Comparison of ENCODE assay signal across 8 cellular contexts in the genomic region with DNA sequence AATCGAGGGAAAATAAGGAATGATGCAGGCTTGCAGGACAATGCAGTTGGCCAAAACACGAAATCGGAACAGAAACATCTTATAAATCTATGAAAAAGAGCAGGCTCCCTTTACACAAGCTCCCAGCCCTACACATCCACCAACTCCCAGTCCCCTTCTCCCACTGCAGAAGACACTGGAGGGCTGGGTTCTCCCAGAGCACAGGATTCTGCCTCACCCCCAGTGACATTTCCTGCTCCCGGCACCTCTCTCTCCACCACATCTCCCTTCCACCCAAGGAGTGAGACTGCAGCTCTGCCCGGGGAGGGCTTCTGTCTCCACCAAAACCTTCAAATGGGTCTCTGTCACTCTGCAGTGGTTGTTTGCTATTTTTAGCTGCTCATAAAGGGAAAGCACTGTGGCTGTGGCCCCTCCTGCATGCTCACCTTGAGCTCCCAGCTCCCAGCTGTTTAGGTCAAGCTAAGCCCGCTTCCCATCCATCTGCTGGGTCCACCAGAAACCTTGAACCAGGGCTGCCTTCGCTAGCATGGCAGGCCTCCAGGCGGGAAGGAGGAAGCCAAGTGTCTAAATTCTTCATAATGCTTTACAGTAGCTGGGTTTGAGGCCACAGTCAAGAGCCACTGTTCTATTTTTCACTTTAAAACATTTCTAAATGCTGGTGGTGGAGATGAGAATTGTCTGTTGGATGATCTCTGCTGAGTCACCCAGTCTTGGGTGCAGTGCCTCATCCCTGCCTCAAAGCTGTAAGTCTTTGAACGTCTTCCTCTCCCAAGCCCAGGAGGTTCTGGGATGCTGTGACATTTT. TPM values are rescaled to one million over a fixed set of nuclear protein-coding genes. Genes with fewer than 3 reads are reported as not detected.
DNase-seq lines count a peak whose midpoint lies in the region; ATAC-seq and TF ChIP-seq lines count a peak whose summit lies in the region.

No MANE protein-coding gene starts in this region.

- WGBS in mesendoderm (ENCODE audit: extremely low coverage, insufficient coverage, low lambda C conversion rate): no CpG with 5 or more reads among the region's 9 CpGs

- no peak overlapping the region for H4K5ac ChIP-seq in mesendoderm (ENCODE audit: low read length)

- H3K4me2 ChIP-seq in mesendoderm (ENCODE audit: low read length): no peak overlapping the region

- intact Hi-C loops in lower lobe of right lung (cut with DNase I): no loop called here

- H3K36me3 ChIP-seq in mesendoderm (ENCODE audit: control insufficient read depth, insufficient read depth, low read length) (no peaks in the 10 kb centered on the region), lower lobe of right lung (no peaks in the 10 kb centered on the region)

- H3K36me3 Mint-ChIP-seq in activated naive CD8-positive, alpha-beta T cell treated with anti-CD3 and anti-CD28 coated beads for 36 hours: no peaks in the 10 kb centered on the region

- no peak overlapping the region for H3K23ac ChIP-seq in mesendoderm (ENCODE audit: low read length)

- H3K27ac Mint-ChIP-seq in activated naive CD8-positive, alpha-beta T cell treated with anti-CD3 and anti-CD28 coated beads for 36 hours: no peak overlapping the region

- POLR2A ChIA-PET in AG04450 (lab: Yijun Ruan, JAX): interaction anchor here (0.8 kb wide), 1 partner anchor 161 kb away, joined by 3 read pairs; no protein-coding TSS in a partner anchor

- H3K4me1 Mint-ChIP-seq in activated naive CD8-positive, alpha-beta T cell treated with anti-CD3 and anti-CD28 coated beads for 36 hours: peaks cover 11% of the 10 kb centered on the region

- H2BK5ac ChIP-seq in mesendoderm (ENCODE audit: low read length): no peak overlapping the region

- H3K4me3 ChIP-seq in AG04450 (ENCODE audit: low read depth, low read length): no peak overlapping the region
- H3K4me3 ChIP-seq in mesendoderm (ENCODE audit: low read length): no peak overlapping the region
- no peak overlapping the region for H3K4me3 ChIP-seq in lower lobe of right lung

- H3K56ac ChIP-seq in mesendoderm (ENCODE audit: low read length): no peak overlapping the region

- H3K79me2 ChIP-seq in mesendoderm (ENCODE audit: control insufficient read depth, insufficient read depth, low read length): no peaks in the 10 kb centered on the region

- DNase-seq in AG04450 (ENCODE audit: low read depth, low spot score): peak; percentile 50
- DNase-seq in HPDE6-E6E7 (ENCODE audit: extremely low spot score): peak; percentile 56
- DNase-seq in amniotic stem cell (lab: John Stamatoyannopoulos, UW): peak; percentile 17
- DNase-seq in mesendoderm: peak; percentile 36
- no peak for DNase-seq in SHP77 treated with DMSO at 0.1 percent for 48 hours (lab: John Stamatoyannopoulos, UW)
- no peak for DNase-seq in lower lobe of right lung
- no peak for DNase-seq in activated naive CD8-positive, alpha-beta T cell treated with anti-CD3 and anti-CD28 coated beads for 36 hours

- H3K4me1 ChIP-seq in mesendoderm (ENCODE audit: control insufficient read depth, low read depth, low read length) (peaks cover 3% of the 10 kb centered on the region), lower lobe of right lung (peaks cover 24% of the 10 kb centered on the region)

- H3K4me3 Mint-ChIP-seq in activated naive CD8-positive, alpha-beta T cell treated with anti-CD3 and anti-CD28 coated beads for 36 hours: no peak overlapping the region

- H3K4ac ChIP-seq in mesendoderm (ENCODE audit: low read depth, low read length): no peak overlapping the region

- no peaks in the 10 kb centered on the region; the same call in 1 of the 2 replicates for H3K9me3 ChIP-seq in AG04450 (ENCODE audit: control insufficient read depth, insufficient read depth, low read length)
- no peaks in the 10 kb centered on the region for H3K9me3 ChIP-seq in lower lobe of right lung

- no peak for ATAC-seq in GM19035 (IDR thresholded peaks at IDR 0.05; ENCODE audit: unreplicated experiment)
- no peak for ATAC-seq in lower lobe of right lung

- no peak overlapping the region for H3K18ac ChIP-seq in mesendoderm (ENCODE audit: low read length)

- no peak overlapping the region for H2BK15ac ChIP-seq in mesendoderm (replicated peaks; ENCODE audit: low read depth)

- no peaks in the 10 kb centered on the region for H3K79me1 ChIP-seq in mesendoderm (ENCODE audit: low read length)

- H3K9ac ChIP-seq in mesendoderm (ENCODE audit: low read length): no peak overlapping the region

- no peak overlapping the region for H2BK120ac ChIP-seq in mesendoderm (ENCODE audit: low read depth, low read length)

- H2AK5ac ChIP-seq in mesendoderm (ENCODE audit: low read length): no peak overlapping the region

- peak overlapping the region; percentile 94 for H3K27ac ChIP-seq in AG04450 (ENCODE audit: low read depth, low read length)
- H3K27ac ChIP-seq in mesendoderm (ENCODE audit: low read depth, low read length): no peak overlapping the region
- no peak overlapping the region for H3K27ac ChIP-seq in lower lobe of right lung

- H4K8ac ChIP-seq in mesendoderm (ENCODE audit: low read depth, low read length): no peak overlapping the region

- CTCF ChIA-PET in AG04450 (lab: Charles Lee): interaction anchor here (0.5 to 2.0 kb wide), 4 partner anchors 30 to 160 kb away, joined by 3 to 10 read pairs (median 3); no protein-coding TSS in a partner anchor

- TF ChIP-seq CTCF in AG04450 (IDR thresholded peaks at IDR 0.05; ENCODE audit: low read depth, low read length) (no peak), lower lobe of right lung (IDR thresholded peaks at IDR 0.05) (no peak)

- no peaks in the 10 kb centered on the region for H3K9me3 Mint-ChIP-seq in activated naive CD8-positive, alpha-beta T cell treated with anti-CD3 and anti-CD28 coated beads for 36 hours

- H3K27me3 ChIP-seq in AG04450 (ENCODE audit: control insufficient read depth, insufficient read depth, low read length): no peaks in the 10 kb centered on the region
- H3K27me3 ChIP-seq in mesendoderm (ENCODE audit: insufficient read depth, low read length, poor library complexity): no peaks in the 10 kb centered on the region
- H3K27me3 ChIP-seq in lower lobe of right lung (ENCODE audit: low read depth): no peaks in the 10 kb centered on the region

- H3K27me3 Mint-ChIP-seq in activated naive CD8-positive, alpha-beta T cell treated with anti-CD3 and anti-CD28 coated beads for 36 hours: peaks cover 16% of the 10 kb centered on the region

RNA-seq across cellular contexts. Expression of a gene that starts 3.3 kb away (rescaled TPM):
- polyA plus RNA-seq in AG04450 (2011; rRNA removed): 25.3 and 25.4 TPM in 2 replicates
- polyA minus RNA-seq in AG04450 (2011; rRNA and poly(A)+ RNA removed): 68.6 and 87.4 TPM in 2 replicates
- 3.0 TPM for polyA plus RNA-seq in mesendoderm (2013, experiment 1 of 2)
- 3.0 TPM for polyA plus RNA-seq in mesendoderm (2013, experiment 2 of 2)
- 23.8 TPM for total RNA-seq in lower lobe of right lung
- total RNA-seq in activated naive CD8-positive, alpha-beta T cell treated with anti-CD3 and anti-CD28 coated beads for 36 hours: 1 to 10 TPM; 6.3 to 7.6 TPM

RNA-seq across cellular contexts. Expression of a gene that starts 53.0 kb away (rescaled TPM):
- polyA plus RNA-seq in AG04450 (2011; rRNA removed): 13.4 and 14.0 TPM in 2 replicates
- 26.4 and 36.3 TPM in 2 replicates for polyA minus RNA-seq in AG04450 (2011; rRNA and poly(A)+ RNA removed)
- 5.3 TPM for polyA plus RNA-seq in mesendoderm (2013, experiment 1 of 2)
- 5.8 TPM for polyA plus RNA-seq in mesendoderm (2013, experiment 2 of 2)
- 15.6 TPM for total RNA-seq in lower lobe of right lung
- total RNA-seq in activated naive CD8-positive, alpha-beta T cell treated with anti-CD3 and anti-CD28 coated beads for 36 hours: 10 to 100 TPM; 29.6 to 29.7 TPM

Comparison
In these comparisons a context has a peak if more than half of its experiments do, and no peak if none do; other contexts are left out.
1. DNase-seq: peak in AG04450 (single experiment), HPDE6-E6E7 (single experiment), amniotic stem cell (single experiment) and mesendoderm (single experiment); none in SHP77 treated with DMSO at 0.1 percent for 48 hours (single experiment), lower lobe of right lung (single experiment) and activated naive CD8-positive, alpha-beta T cell treated with anti-CD3 and anti-CD28 coated beads for 36 hours (single experiment).